Comparison of ENCODE assay signal across 19 cellular contexts in the genomic region with DNA sequence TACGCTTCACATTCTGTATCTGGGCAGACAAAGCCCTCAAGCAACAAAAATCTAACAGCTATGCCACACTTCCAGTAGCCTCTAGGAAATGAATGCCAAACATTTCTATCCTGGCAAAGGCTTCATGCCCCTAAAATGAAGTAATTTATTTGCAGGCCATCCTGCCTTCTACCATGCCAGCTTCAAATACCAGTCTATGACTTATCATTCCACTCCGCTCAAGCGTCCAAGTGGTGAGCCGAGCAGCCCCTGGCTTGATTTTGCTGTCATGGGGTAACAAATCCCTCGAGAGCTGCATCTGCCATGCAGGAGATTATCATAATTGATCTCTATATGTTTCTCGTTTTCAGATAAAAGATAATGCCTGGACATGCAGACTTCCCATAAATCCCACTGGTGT.
DNase-seq lines count a peak whose midpoint lies in the region; ATAC-seq and TF ChIP-seq lines count a peak whose summit lies in the region.
"Had no signal": no experiment of that assay in that cellular context is flagged by ENCODE, and none has a peak within 500 bp of the region (broad histone marks: within the 10 kb centered on the region; RNA-seq: fewer than 3 reads in every experiment).

No MANE protein-coding gene starts in this region.

- no peak for TF ChIP-seq POLR2A in GM18505 (IDR thresholded peaks at IDR 0.05; ENCODE audit: borderline replicate concordance, extremely low read depth, insufficient read depth, insufficient read length)

- H3K36me3 Mint-ChIP-seq in brain: peaks cover 3% of the 10 kb centered on the region

- no peaks in the 10 kb centered on the region for H3K27me3 Mint-ChIP-seq in brain
- H3K27me3 Mint-ChIP-seq: dendritic cell treated with granulocyte-macrophage colony-stimulating factor and Interleukin-4, amounts not matched to agents 40 ng/mL and 50 ng/mL, for 4 days had no signal

- peak overlapping the region in 3 of 5 experiments; percentile 17 to 58 (median 51) for H3K4me3 Mint-ChIP-seq in brain
- H3K4me3 Mint-ChIP-seq: activated CD4-positive, alpha-beta T cell treated with anti-CD3 and anti-CD28 coated beads for 36 hours; dendritic cell treated with granulocyte-macrophage colony-stimulating factor and Interleukin-4, amounts not matched to agents 40 ng/mL and 50 ng/mL, for 4 days; T-helper 1 cell treated with Interleukin-12 subunit alpha and Interleukin-12 subunit beta and Interleukin-4 antibody, amounts not matched to agents 30 μg/mL and 1 μg/mL, for 36 hours had no signal

- DNase-seq in A172 (ENCODE audit: low spot score): peak; percentile 32
- DNase-seq in LHCN-M2 (ENCODE audit: low read depth): peak; percentile 20
- peak; percentile 85 for DNase-seq in kidney glomerular epithelial cell (lab: John Stamatoyannopoulos, UW)
- DNase-seq in UCSD-AML1 (lab: John Stamatoyannopoulos, UW; ENCODE audit: unreplicated experiment): no peak
- DNase-seq in activated CD4-positive, CD25-positive, alpha-beta regulatory T cell (lab: John Stamatoyannopoulos, UW): no peak
- no peak for DNase-seq in DMS 273 (lab: John Stamatoyannopoulos, UW; ENCODE audit: unreplicated experiment)
- DNase-seq: activated CD4-positive, alpha-beta T cell treated with anti-CD3 and anti-CD28 coated beads for 36 hours; activated T-cell treated with anti-CD3 and anti-CD28 coated beads, Interleukin-2, amount 50 U/mL, for 1 hour; adrenal gland; DMS 273 treated with DMSO at 0.1 percent for 48 hours; Kasumi-1; NCI-H2171 treated with DMSO at 0.1 percent for 48 hours; occipital lobe; Peyer's patch; testis had no signal

- no peak for ATAC-seq in GM18505 (IDR thresholded peaks at IDR 0.05; ENCODE audit: unreplicated experiment)
- ATAC-seq: activated CD4-positive, alpha-beta T cell treated with anti-CD3 and anti-CD28 coated beads for 36 hours had no signal

- TF ChIP-seq CTCF in brain (conservative IDR thresholded peaks at IDR 0.05): no peak

- peaks cover 48% of the 10 kb centered on the region for H3K4me1 Mint-ChIP-seq in brain
- H3K4me1 Mint-ChIP-seq: activated CD4-positive, alpha-beta T cell treated with anti-CD3 and anti-CD28 coated beads for 36 hours had no signal

- H3K9me3 Mint-ChIP-seq in brain: no peaks in the 10 kb centered on the region
- H3K9me3 Mint-ChIP-seq: dendritic cell treated with granulocyte-macrophage colony-stimulating factor and Interleukin-4, amounts not matched to agents 40 ng/mL and 50 ng/mL, for 4 days; T-helper 1 cell treated with Interleukin-12 subunit alpha and Interleukin-12 subunit beta and Interleukin-4 antibody, amounts not matched to agents 30 μg/mL and 1 μg/mL, for 36 hours had no signal

- H3K27ac Mint-ChIP-seq in brain: peak overlapping the region in 4 of 5 experiments; percentile 39 to 94 (median 61)
- H3K27ac Mint-ChIP-seq: activated CD4-positive, alpha-beta T cell treated with anti-CD3 and anti-CD28 coated beads for 36 hours; dendritic cell treated with granulocyte-macrophage colony-stimulating factor and Interleukin-4, amounts not matched to agents 40 ng/mL and 50 ng/mL, for 4 days; T-helper 1 cell treated with Interleukin-12 subunit alpha and Interleukin-12 subunit beta and Interleukin-4 antibody, amounts not matched to agents 30 μg/mL and 1 μg/mL, for 36 hours had no signal

Comparison
In these comparisons a context has a peak if more than half of its experiments do, and no peak if none do; other contexts are left out.
1. DNase-seq: peak in A172 (single experiment), LHCN-M2 (single experiment) and kidney glomerular epithelial cell (single experiment); none in UCSD-AML1 (single experiment), activated CD4-positive, CD25-positive, alpha-beta regulatory T cell (0 of 4) and DMS 273 (single experiment).